22 cellular contexts compared by ENCODE assay signal in genomic region chr5:6280425-6281100, GRCh38.
"Had no signal": no experiment of that assay in that cellular context is flagged by ENCODE, and none has a peak within 500 bp of the region (broad histone marks: within the 10 kb centered on the region; RNA-seq: fewer than 3 reads in every experiment).

No MANE protein-coding gene starts in this region.

- ATAC-seq: Panc1, T-cell had no signal

- H3K36me3 Mint-ChIP-seq: T-cell had no signal

- DNase-seq: KBM-7, MV-4-11, NCI-H1048, NCI-H1105, NCI-H1417, NCI-H1436 treated with DMSO at 0.1 percent for 48 hours, NCI-H1694, NCI-H187 treated with DMSO at 0.1 percent for 48 hours, NCI-H2029 treated with DMSO at 0.1 percent for 48 hours, NCI-H2107, NCI-H2227 treated with DMSO at 0.1 percent for 48 hours, NCI-H510A, NCI-H524 treated with DMSO at 0.1 percent for 48 hours, NCI-H69, NCI-H82, SK-N-SH, SW 1271, T-cell had no signal

- H3K27ac Mint-ChIP-seq: T-cell had no signal

- H3K9me3 ChIP-seq: SK-N-SH had no signal

- H3K9me3 Mint-ChIP-seq: T-cell had no signal

- FAIRE-seq: HTR-8/SVneo had no signal

- H3K4me3 Mint-ChIP-seq: T-cell had no signal

- H3K27ac ChIP-seq: HL-60, RWPE1 had no signal

- H3K4me1 Mint-ChIP-seq: T-cell had no signal
